In the genomic region with DNA sequence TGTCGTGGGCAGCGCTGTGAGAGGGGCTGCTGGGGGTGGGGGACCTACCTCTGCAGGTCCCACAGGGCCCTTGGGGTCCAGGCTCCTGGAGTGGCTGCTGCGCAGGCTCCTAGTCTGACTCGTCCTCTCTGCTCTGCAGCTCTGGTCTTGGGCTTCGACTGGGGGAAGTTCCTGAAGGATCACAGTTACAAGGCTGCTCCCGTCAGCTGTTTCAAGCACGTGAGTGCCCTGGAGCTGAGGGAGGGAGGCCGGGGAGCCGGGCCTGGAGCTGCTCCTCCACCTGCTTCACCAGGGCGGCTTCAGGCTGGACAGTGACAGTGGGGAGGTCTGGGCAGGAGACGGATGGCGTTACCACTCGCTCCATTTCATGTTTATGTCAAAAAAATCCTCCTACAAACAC, we compare ENCODE assay signal across 8 cellular contexts. TPM values are rescaled to one million over a fixed set of nuclear protein-coding genes. Genes with fewer than 3 reads are reported as not detected.
DNase-seq lines count a peak whose midpoint lies in the region; ATAC-seq and TF ChIP-seq lines count a peak whose summit lies in the region.

No MANE protein-coding gene starts in this region.

- no peak for ATAC-seq in RWPE2 (ENCODE audit: low read depth)
- ATAC-seq in HG02642 (IDR thresholded peaks at IDR 0.05; ENCODE audit: poor library complexity, unreplicated experiment) = no peak

- H3K4me1 ChIP-seq in RWPE2 (ENCODE audit: insufficient read depth, poor library complexity, severe bottlenecking) (peaks cover 20% of the 10 kb centered on the region), esophagus (ENCODE audit: control insufficient read depth in 2 of 2, insufficient read depth in 2 of 2, low read length in 1 of 2) (peaks cover 0 to 3% of the 10 kb centered on the region in 2 donors), ovary (ENCODE audit: insufficient read depth) (peaks cover 7% of the 10 kb centered on the region)

- 57 to 68% methylated on average over 13 of the region's 13 CpGs for WGBS in esophagus, 2 donors
- WGBS in ovary, 3 donors = 26 to 44% (median 30%) methylated on average over 13 of the region's 13 CpGs

- no peak for TF ChIP-seq EP300 in ovary (IDR thresholded peaks at IDR 0.05)

- H3K27ac ChIP-seq in RWPE2 (ENCODE audit: poor library complexity, severe bottlenecking) (peak overlapping the region; percentile 66), esophagus (ENCODE audit: low read depth in 2 of 2, low read length in 1 of 2) (peak overlapping the region; percentile 90 to 95), ovary (peak overlapping the region; percentile 76 to 79)

- H3K27me3 ChIP-seq in RWPE2 (ENCODE audit: insufficient read depth, poor library complexity, severe bottlenecking) = no peaks in the 10 kb centered on the region
- no peaks in the 10 kb centered on the region for H3K27me3 ChIP-seq in esophagus (ENCODE audit: control insufficient read depth in 1 of 2, insufficient read depth in 2 of 2, low read length in 2 of 2)
- H3K27me3 ChIP-seq in ovary = no peaks in the 10 kb centered on the region

- TF ChIP-seq CTCF in RWPE2 (IDR thresholded peaks at IDR 0.05; ENCODE audit: poor library complexity, severe bottlenecking) (no peak), ovary (IDR thresholded peaks at IDR 0.05) (no peak)

- DNase-seq in ELF-1 (ENCODE audit: low read depth, low spot score) = peak; percentile 24
- DNase-seq in RWPE2 (ENCODE audit: low spot score) = no peak
- DNase-seq in ovary = peak; percentile 49 to 66 (median 65)
- no peak for DNase-seq in activated gamma-delta T cell (lab: John Stamatoyannopoulos, UW)
- no peak for DNase-seq in AG08395 (ENCODE audit: low spot score)
- DNase-seq in DMS 273 treated with DMSO at 0.1 percent for 48 hours (lab: John Stamatoyannopoulos, UW) = no peak

- no peak for TF ChIP-seq POLR2A in ovary (IDR thresholded peaks at IDR 0.05)

- H3K9me3 ChIP-seq in RWPE2 (ENCODE audit: severe bottlenecking) (no peaks in the 10 kb centered on the region), esophagus (ENCODE audit: control insufficient read depth in 2 of 2, insufficient read depth in 1 of 2, low read depth in 1 of 2, low read length in 1 of 2) (no peaks in the 10 kb centered on the region), ovary (no peaks in the 10 kb centered on the region)

- no peak overlapping the region for H3K4me3 ChIP-seq in RWPE2 (ENCODE audit: severe bottlenecking)
- no peak overlapping the region for H3K4me3 ChIP-seq in esophagus (ENCODE audit: low read depth in 1 of 2, low read length in 2 of 2)
- no peak overlapping the region for H3K4me3 ChIP-seq in ovary

- intact Hi-C loops in ovary (cut with DNase I) = no loop called here

- H3K36me3 ChIP-seq in RWPE2 (ENCODE audit: low read depth) (peaks cover 51% of the 10 kb centered on the region), esophagus (ENCODE audit: control insufficient read depth in 2 of 2, insufficient read depth in 2 of 2, low read length in 1 of 2) (peaks cover 6 to 17% of the 10 kb centered on the region in 2 donors), ovary (no peaks in the 10 kb centered on the region)

RNA-seq across cellular contexts. Expression of a gene that starts 11.9 kb away (rescaled TPM):
- polyA plus RNA-seq in esophagus (10 to 100 TPM in 1 of 2 donors, 1 to 10 TPM in 1; 6.6 to 12.2 TPM), ovary (10 to 100 TPM; 14.8 to 20.7 TPM)
- 10 to 100 TPM in 6 of 7 donors, 1 to 10 TPM in 1; 8.9 to 32.1 (median 25.6) TPM for total RNA-seq in ovary

RNA-seq across cellular contexts. Expression of a gene that starts 23.7 kb away (rescaled TPM):
- polyA plus RNA-seq in esophagus (1 to 10 TPM; 2.8 to 5.9 TPM), ovary (1 to 10 TPM in 1 of 2 donors, under 1 TPM in 1; 0.08 to 4.4 TPM)
- total RNA-seq in ovary = 1 to 10 TPM; 1.7 to 6.2 (median 2.6) TPM

Comparison
In these comparisons a context has a peak if more than half of its experiments do, and no peak if none do; other contexts are left out.
1. DNase-seq: peak in ELF-1 (single experiment) and ovary (5 of 5); none in RWPE2 (single experiment), activated gamma-delta T cell (single experiment), AG08395 (single experiment) and DMS 273 treated with DMSO at 0.1 percent for 48 hours (single experiment).
2. Peak in every context shown above with its lines, with median percentiles within 50 percentile points of each other: H3K27ac ChIP-seq.